ENCODE assay signal across 22 cellular contexts in genomic region chr16:57747996-57748395, GRCh38. TPM values are rescaled to one million over a fixed set of nuclear protein-coding genes. Genes with fewer than 3 reads are reported as not detected.
DNase-seq lines count a peak whose midpoint lies in the region; ATAC-seq, FAIRE-seq and TF ChIP-seq lines count a peak whose summit lies in the region.
"Had no signal": no experiment of that assay in that cellular context is flagged by ENCODE, and none has a peak within 500 bp of the region (broad histone marks: within the 10 kb centered on the region; RNA-seq: fewer than 3 reads in every experiment).

No MANE protein-coding gene starts in this region.

- ATAC-seq in lower lobe of right lung, result no peak
- ATAC-seq in GM19452 (IDR thresholded peaks at IDR 0.05; ENCODE audit: unreplicated experiment), result no peak

- H3K36me3 ChIP-seq in bronchial epithelial cell (ENCODE audit: control insufficient read depth, insufficient read depth, low read length) (peaks cover 12% of the 10 kb centered on the region), lower lobe of right lung (peaks cover 42% of the 10 kb centered on the region)

- POLR2A ChIA-PET in GM10248 (lab: Yijun Ruan, JAX), result no interaction called here

- H3K27ac ChIP-seq in angular gyrus (ENCODE audit: low read depth, low read length), result peak overlapping the region; percentile 2
- H3K27ac ChIP-seq in lower lobe of right lung, result no peak overlapping the region
- peak overlapping the region; percentile 31 for H3K27ac ChIP-seq in temporal lobe (ENCODE audit: low read depth, low read length)
- H3K27ac ChIP-seq: GM23248 had no signal

- intact Hi-C loops in lower lobe of right lung (cut with DNase I), result no loop called here

- FAIRE-seq in bronchial epithelial cell (lab: Jason Lieb, UNC), result peak; percentile 62
- FAIRE-seq: GM12892, H1 had no signal

- TF ChIP-seq CTCF in bronchial epithelial cell (IDR thresholded peaks at IDR 0.05; ENCODE audit: insufficient read depth, low read length, severe bottlenecking) (no peak), lower lobe of right lung (IDR thresholded peaks at IDR 0.05) (no peak), GM10248 (IDR thresholded peaks at IDR 0.05; ENCODE audit: control extremely low read depth, extremely low read depth, low read depth, missing control alignments) (no peak)

- no peak overlapping the region for H3K4me3 ChIP-seq in bronchial epithelial cell (ENCODE audit: low read depth, low read length)
- H3K4me3 ChIP-seq in lower lobe of right lung, result no peak overlapping the region
- H3K4me3 ChIP-seq: GM23248 had no signal

- CTCF ChIA-PET in GM10248 (lab: Yijun Ruan, JAX), result interaction anchor here (0.8 to 1.6 kb wide), 5 partner anchors 8 to 177 kb away, joined by 3 to 9 read pairs (median 3); no protein-coding TSS in a partner anchor

- no peaks in the 10 kb centered on the region for H3K9me3 ChIP-seq in lower lobe of right lung

- H3K27me3 ChIP-seq in bronchial epithelial cell (ENCODE audit: control insufficient read depth, insufficient read depth, low read length), result no peaks in the 10 kb centered on the region
- no peaks in the 10 kb centered on the region for H3K27me3 ChIP-seq in lower lobe of right lung (ENCODE audit: low read depth)

- no peaks in the 10 kb centered on the region for H3K4me1 ChIP-seq in lower lobe of right lung

- DNase-seq in bronchial epithelial cell (ENCODE audit: low read depth), result no peak
- DNase-seq in lower lobe of right lung, result peak; percentile 19
- no peak for DNase-seq in GM10248 (ENCODE audit: extremely low spot score)
- DNase-seq: C1 segment of cervical spinal cord, Calu3, COR-L47, DMS53, DMS79 treated with DMSO at 0.1 percent for 48 hours, GF-D8, GM23248, H7, HCEC 1CT had no signal

RNA-seq across cellular contexts. Expression of gene KATNB1, which starts 12.4 kb away (rescaled TPM):
- total RNA-seq in bronchial epithelial cell, result 12.9 and 24.2 TPM in 2 replicates
- 18.0 TPM for total RNA-seq in lower lobe of right lung
- 34.4 TPM for total RNA-seq in temporal lobe

RNA-seq across cellular contexts. Expression of gene DRC7, which starts 53.4 kb away (rescaled TPM):
- total RNA-seq in bronchial epithelial cell (not detected in 2 replicates), lower lobe of right lung (4.3 TPM), temporal lobe (0.74 TPM)
- total RNA-seq: A172; A673; Calu3; CD4-positive, alpha-beta memory T cell; Daoy; G401; GM23248; H1 had no signal

RNA-seq across cellular contexts. Expression of gene KIFC3, which starts 54.3 kb away (rescaled TPM):
- total RNA-seq in bronchial epithelial cell, result 34.8 and 35.8 TPM in 2 replicates
- total RNA-seq in lower lobe of right lung, result 70.9 TPM
- 36.9 TPM for total RNA-seq in temporal lobe
